8 cellular contexts compared by ENCODE assay signal in the genomic region with DNA sequence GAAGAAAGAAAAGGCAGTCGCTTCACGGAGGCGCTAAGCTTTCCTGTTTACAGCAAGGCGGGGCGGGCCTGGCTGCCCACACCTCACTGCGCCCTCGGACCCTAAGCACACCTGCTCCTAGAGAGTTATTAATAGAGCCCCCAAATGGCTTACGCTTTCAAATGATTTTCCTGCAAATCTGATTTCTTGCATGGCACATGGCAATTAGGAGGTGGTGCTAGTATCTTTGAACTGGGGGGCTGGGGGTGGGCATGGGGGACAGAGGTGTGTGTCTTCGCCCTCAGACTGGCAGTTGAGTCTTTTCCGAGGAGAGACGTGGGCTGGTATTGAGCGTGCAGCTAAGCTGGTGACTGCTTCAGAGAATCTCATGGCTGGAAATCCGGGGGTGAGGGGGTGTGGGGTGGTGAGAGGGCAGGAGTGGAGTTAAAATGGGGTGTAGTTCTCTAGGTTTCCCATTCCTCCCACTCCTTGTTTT. TPM values are rescaled to one million over a fixed set of nuclear protein-coding genes. Genes with fewer than 3 reads are reported as not detected.
DNase-seq lines count a peak whose midpoint lies in the region; ATAC-seq and TF ChIP-seq lines count a peak whose summit lies in the region.

No MANE protein-coding gene starts in this region.

- WGBS in gastroesophageal sphincter (ENCODE audit: low coverage in 1 of 2), 2 donors = 10 to 15% methylated on average over 12 of the region's 13 CpGs

- DNase-seq in AG10803 (ENCODE audit: low read depth) = peak; percentile 42
- peak; percentile 66 for DNase-seq in activated T-cell treated with anti-CD3 and anti-CD28 coated beads, Interleukin-2, amount 50 U/mL, for 1 hour
- peak; percentile 26 to 52 for DNase-seq in stimulated activated CD4-positive, alpha-beta T cell treated with anti-CD3 and anti-CD28 coated beads, Interleukin-15, amount 100 ng/mL, for 1 hour (ENCODE audit: low read depth in 1 of 2, low spot score in 1 of 2)
- no peak for DNase-seq in NCI-H2171 treated with DMSO at 0.1 percent for 48 hours (lab: John Stamatoyannopoulos, UW)
- DNase-seq in OCI-M1 (lab: John Stamatoyannopoulos, UW) = no peak
- DNase-seq in SHP77 treated with DMSO at 0.1 percent for 48 hours (lab: John Stamatoyannopoulos, UW) = no peak

- peak; percentile 21 for ATAC-seq in HG02885 (IDR thresholded peaks at IDR 0.05; ENCODE audit: poor library complexity, unreplicated experiment)
- ATAC-seq in gastroesophageal sphincter = no peak

- H3K36me3 ChIP-seq in gastroesophageal sphincter = peaks cover 0 to 20% of the 10 kb centered on the region in 2 donors

- H3K9me3 ChIP-seq in gastroesophageal sphincter = no peaks in the 10 kb centered on the region

- TF ChIP-seq CTCF in AG10803 (conservative IDR thresholded peaks at IDR 0.05; ENCODE audit: low read length) (no peak), gastroesophageal sphincter (IDR thresholded peaks at IDR 0.05) (no peak)

- H3K27ac ChIP-seq in gastroesophageal sphincter = peak overlapping the region in 3 of 4 donors; percentile 54 to 84 (median 82)

- peak overlapping the region; percentile 73 for H3K4me3 ChIP-seq in AG10803 (ENCODE audit: low read length)
- H3K4me3 ChIP-seq in gastroesophageal sphincter = peak overlapping the region; percentile 52 to 70

- H3K27me3 ChIP-seq in gastroesophageal sphincter = no peaks in the 10 kb centered on the region

- TF ChIP-seq POLR2A in gastroesophageal sphincter (IDR thresholded peaks at IDR 0.05) = no peak

- no peak for TF ChIP-seq EP300 in gastroesophageal sphincter (IDR thresholded peaks at IDR 0.05)

- H3K4me1 ChIP-seq in gastroesophageal sphincter = peaks cover 0 to 24% (median 4%) of the 10 kb centered on the region in 3 donors

RNA-seq across cellular contexts. Expression of a gene that starts 1.3 kb away (rescaled TPM):
- total RNA-seq in gastroesophageal sphincter = 10 to 100 TPM; 13.9 to 73.6 (median 47.8) TPM

Comparison
In these comparisons a context has a peak if more than half of its experiments do, and no peak if none do; other contexts are left out.
1. DNase-seq: peak in AG10803 (single experiment), activated T-cell treated with anti-CD3 and anti-CD28 coated beads, Interleukin-2, amount 50 U/mL, for 1 hour (single experiment) and stimulated activated CD4-positive, alpha-beta T cell treated with anti-CD3 and anti-CD28 coated beads, Interleukin-15, amount 100 ng/mL, for 1 hour (2 of 2); none in NCI-H2171 treated with DMSO at 0.1 percent for 48 hours (single experiment), OCI-M1 (single experiment) and SHP77 treated with DMSO at 0.1 percent for 48 hours (single experiment).